ENCODE assay signal across 14 cellular contexts in the genomic region with DNA sequence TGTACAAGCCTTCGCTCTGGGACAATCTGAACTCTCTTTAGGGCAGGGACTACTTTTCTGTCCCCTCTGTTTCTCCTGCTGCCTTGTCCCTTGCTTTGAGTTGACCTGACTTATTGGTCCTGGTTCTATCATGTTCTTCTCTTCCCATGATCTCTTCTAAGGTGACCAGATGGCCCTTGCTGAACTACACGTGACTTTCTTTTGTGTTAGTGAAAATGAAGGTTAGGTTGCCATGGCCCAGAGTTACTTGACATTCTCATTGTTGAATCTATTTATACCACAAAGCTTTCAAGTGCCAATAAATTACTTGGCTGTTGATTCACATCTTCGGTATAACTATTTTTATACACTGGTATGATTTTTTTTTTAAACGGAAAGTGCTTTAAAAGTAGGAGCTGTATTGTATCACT. TPM values are rescaled to one million over a fixed set of nuclear protein-coding genes. Genes with fewer than 3 reads are reported as not detected.
DNase-seq lines count a peak whose midpoint lies in the region; ATAC-seq, FAIRE-seq and TF ChIP-seq lines count a peak whose summit lies in the region.
"Had no signal": no experiment of that assay in that cellular context is flagged by ENCODE, and none has a peak within 500 bp of the region (broad histone marks: within the 10 kb centered on the region; RNA-seq: fewer than 3 reads in every experiment).

No MANE protein-coding gene starts in this region.

- intact Hi-C loops in endothelial cell of umbilical vein (cut with micrococcal nuclease) (loop anchor here (5.0 kb wide), 1 partner anchor 89 kb away; no protein-coding TSS in a partner anchor), tibial artery (cut with DNase I; ENCODE audit: low total_unique reads) (loop anchor here (10.0 kb wide), 1 partner anchor 71 kb away; no protein-coding TSS in a partner anchor)

- H3K4me3 ChIP-seq in endothelial cell of umbilical vein (replicated peaks in 1 of 3; ENCODE audit: insufficient read depth in 1 of 3, low read depth in 1 of 3, low read length in 3 of 3) (no peak overlapping the region), tibial artery (no peak overlapping the region)

- no peaks in the 10 kb centered on the region for H4K20me1 ChIP-seq in endothelial cell of umbilical vein (replicated peaks; ENCODE audit: control insufficient read depth, extremely low read depth, insufficient read depth, low read length)

- H3K79me2 ChIP-seq in endothelial cell of umbilical vein (ENCODE audit: control insufficient read depth, insufficient read depth, low read length) = no peaks in the 10 kb centered on the region

- no peak for TF ChIP-seq POLR2A in endothelial cell of umbilical vein (IDR thresholded peaks at IDR 0.05; ENCODE audit: low read depth, low read length)

- DNase-seq in NCI-H1417 (lab: John Stamatoyannopoulos, UW) (peak in 2 of 3 experiments; percentile 17 to 67), NCI-H1417 treated with DMSO at 0.1 percent for 48 hours (lab: John Stamatoyannopoulos, UW) (no peak), endothelial cell of umbilical vein (ENCODE audit: low read depth, low spot score) (peak; percentile 89), myocyte (ENCODE audit: low read depth) (peak; percentile 79), tibial artery (no peak), NCI-H82 (lab: John Stamatoyannopoulos, UW) (no peak)
- no peak for DNase-seq in NK-92 treated with Interleukin-12 subunit alpha and Interleukin-12 subunit beta, amount 100 ng/mL, for 24 hours (lab: John Stamatoyannopoulos, UW)
- DNase-seq: activated CD4-positive, alpha-beta memory T cell treated with anti-CD3 and anti-CD28 coated beads, Interleukin-2, amount 10 ng/mL, durations not matched to agents 7 days and 5 days; DND-41; H7; NCI-H2171 had no signal

- peak overlapping the region; percentile 54 for H2AFZ ChIP-seq in endothelial cell of umbilical vein (ENCODE audit: low read depth, low read length)

- no peak for ATAC-seq in HG03139 (IDR thresholded peaks at IDR 0.05; ENCODE audit: unreplicated experiment)
- ATAC-seq: Panc1, sciatic nerve had no signal

- CTCF ChIA-PET in endothelial cell of umbilical vein (lab: Charles Lee) = interaction anchor here (1.2 to 2.4 kb wide), 6 partner anchors 10 to 73 kb away, joined by 4 to 8 read pairs (median 6); no protein-coding TSS in a partner anchor

- FAIRE-seq in endothelial cell of umbilical vein (lab: Jason Lieb, UNC) = peak; percentile 54

- H3K4me1 ChIP-seq in endothelial cell of umbilical vein (ENCODE audit: control insufficient read depth, extremely low read depth, insufficient read depth, low read length) = peaks cover 45% of the 10 kb centered on the region
- peaks cover 4 to 61% (median 50%) of the 10 kb centered on the region in 4 donors for H3K4me1 ChIP-seq in tibial artery

- H3K36me3 ChIP-seq in endothelial cell of umbilical vein (ENCODE audit: control insufficient read depth in 2 of 2, extremely low read depth in 1 of 2, insufficient read depth in 2 of 2, low read length in 2 of 2) = no peaks in the 10 kb centered on the region
- no peaks in the 10 kb centered on the region for H3K36me3 ChIP-seq in tibial artery

- H3K4me2 ChIP-seq in endothelial cell of umbilical vein (ENCODE audit: insufficient read depth, low read length) = no peak overlapping the region

- TF ChIP-seq CTCF in endothelial cell of umbilical vein (IDR thresholded peaks at IDR 0.05; ENCODE audit: extremely low read depth in 1 of 2, insufficient read depth in 1 of 2, low read depth in 1 of 2, low read length in 2 of 2) = no peak
- TF ChIP-seq CTCF in tibial artery (IDR thresholded peaks at IDR 0.05) = no peak

- H3K27ac ChIP-seq in endothelial cell of umbilical vein (ENCODE audit: insufficient read depth, low read depth, low read length) (peak overlapping the region; percentile 50), tibial artery (peak overlapping the region; percentile 84 to 85)

- peak overlapping the region; percentile 2 for H3K9ac ChIP-seq in endothelial cell of umbilical vein (replicated peaks; ENCODE audit: extremely low read depth, insufficient read depth, low read length)

- H3K9me3 ChIP-seq in endothelial cell of umbilical vein (replicated peaks; ENCODE audit: control insufficient read depth, insufficient read depth, low read length) (no peaks in the 10 kb centered on the region), tibial artery (no peaks in the 10 kb centered on the region)

- no TSS peak for BruUV-seq in endothelial cell of umbilical vein (replicated peaks; lab: Mats Ljungman, UMichigan)

- H3K27me3 ChIP-seq in endothelial cell of umbilical vein (ENCODE audit: control insufficient read depth in 2 of 2, insufficient read depth in 2 of 2, low read length in 2 of 2) (no peaks in the 10 kb centered on the region), tibial artery (no peaks in the 10 kb centered on the region)

- no peaks in the 10 kb centered on the region for H3K9me1 ChIP-seq in endothelial cell of umbilical vein (replicated peaks; ENCODE audit: control insufficient read depth, extremely low read depth, insufficient read depth, low read length)

- POLR2A ChIA-PET in endothelial cell of umbilical vein (lab: Charles Lee) = no interaction called here

- dilution Hi-C loops in endothelial cell of umbilical vein (cut with MboI; ENCODE audit: extremely low pct_ligation_motif_present, low sequenced_read_pairs) = no loop called here

TF ChIP-seq in endothelial cell of umbilical vein, 7 proteins besides CTCF, POLR2A, EP300 and RAD21:
- TF ChIP-seq EZH2 (IDR thresholded peaks at IDR 0.05; ENCODE audit: borderline replicate concordance, low read depth, low read length, severe bottlenecking) (no peak), POLR2AphosphoS5 (IDR thresholded peaks at IDR 0.05; ENCODE audit: insufficient read depth, low read depth, low read length) (no peak), FOS (IDR thresholded peaks at IDR 0.05; ENCODE audit: borderline replicate concordance, insufficient read depth, low read length) (no peak), JUN (IDR thresholded peaks at IDR 0.05; ENCODE audit: borderline replicate concordance, insufficient read depth, insufficient read length, low read depth) (peak; percentile 40), MYC (IDR thresholded peaks at IDR 0.05; ENCODE audit: low read depth, low read length) (no peak), MAX (IDR thresholded peaks at IDR 0.05; ENCODE audit: insufficient read depth, insufficient read length) (peak; percentile 73), GATA2 (IDR thresholded peaks at IDR 0.05; ENCODE audit: insufficient read depth, insufficient read length, low read depth, low read length) (no peak)
TF ChIP-seq in endothelial cell of umbilical vein: peak in this region for 2.

RNA-seq across cellular contexts. Expression of gene MRPL33, which starts 24.4 kb away (rescaled TPM):
- 96.7 and 97.4 TPM in 2 replicates for total RNA-seq in endothelial cell of umbilical vein
- polyA plus RNA-seq in endothelial cell of umbilical vein = 22.7 and 36.1 TPM in 2 replicates
- polyA plus RNA-seq in endothelial cell of umbilical vein (2011; cell fraction: cytosol; rRNA removed) = 94.7 and 104 TPM in 2 replicates
- 30.5 and 49.8 TPM in 2 replicates for polyA plus RNA-seq in endothelial cell of umbilical vein (2011; cell fraction: nucleus; rRNA removed)
- polyA plus RNA-seq in endothelial cell of umbilical vein (2012) = 202 and 208 TPM in 2 replicates
- 4.9 and 9.9 TPM in 2 replicates for polyA minus RNA-seq in endothelial cell of umbilical vein
- polyA minus RNA-seq in endothelial cell of umbilical vein (2011; cell fraction: cytosol; rRNA and poly(A)+ RNA removed) = 10.2 TPM
- 10.6 and 10.7 TPM in 2 replicates for polyA minus RNA-seq in endothelial cell of umbilical vein (2011; cell fraction: nucleus; rRNA and poly(A)+ RNA removed)
- 126 and 134 TPM in 2 replicates for total RNA-seq in myocyte
- 210 TPM for polyA plus RNA-seq in myocyte (2012)

Comparison
In these comparisons a context has a peak if more than half of its experiments do, and no peak if none do; other contexts are left out.
1. DNase-seq: peak in NCI-H1417 (2 of 3), endothelial cell of umbilical vein (single experiment) and myocyte (single experiment); none in NCI-H1417 treated with DMSO at 0.1 percent for 48 hours (single experiment), tibial artery (0 of 2), NK-92 treated with Interleukin-12 subunit alpha and Interleukin-12 subunit beta, amount 100 ng/mL, for 24 hours (single experiment) and NCI-H82 (single experiment).